8 cellular contexts compared by ENCODE assay signal in the genomic region with DNA sequence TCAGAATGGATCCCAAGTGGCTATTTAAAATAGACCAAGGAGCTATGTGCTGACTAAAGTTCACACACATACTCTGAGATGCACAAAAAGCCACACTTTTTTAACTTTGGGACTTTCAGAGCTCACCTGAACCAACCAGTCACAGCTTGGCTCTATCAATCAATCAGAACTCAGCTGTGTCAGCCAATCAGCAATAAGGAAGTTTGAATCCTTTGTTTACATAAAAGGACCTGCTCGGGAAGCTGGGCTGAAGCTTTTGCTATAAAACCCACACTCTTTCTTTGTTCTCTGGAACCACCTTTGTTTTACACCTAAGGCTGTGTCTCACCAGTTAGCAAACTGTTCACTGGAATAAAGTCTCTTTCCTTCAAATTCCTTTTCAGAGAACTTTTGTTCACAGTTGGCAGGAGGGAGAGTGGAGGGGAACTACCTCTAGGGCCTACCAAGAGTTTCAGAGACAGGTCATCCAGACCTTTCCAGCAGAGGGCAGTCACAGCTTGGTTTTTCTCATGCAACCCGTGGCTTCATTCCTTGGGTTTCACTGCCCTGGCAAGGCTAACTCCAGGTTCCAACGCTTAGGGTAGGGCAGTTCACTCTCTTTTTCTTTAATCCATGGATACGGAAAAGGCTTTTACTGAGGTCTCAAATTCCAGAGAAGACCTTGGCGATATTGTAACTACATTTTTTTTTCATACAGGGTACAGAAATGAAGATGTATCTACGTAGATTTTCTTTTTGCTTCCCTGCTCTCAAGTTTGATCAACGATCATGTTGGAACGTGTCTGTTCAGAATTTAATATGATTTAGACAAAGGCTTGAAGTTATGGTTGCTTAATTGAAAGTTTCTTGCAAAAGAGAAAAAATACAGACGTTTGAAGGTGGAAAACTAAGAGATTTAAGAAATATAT.
DNase-seq lines count a peak whose midpoint lies in the region; ATAC-seq and TF ChIP-seq lines count a peak whose summit lies in the region.

No MANE protein-coding gene starts in this region.

- peak; percentile 86 for DNase-seq in ELF-1 (ENCODE audit: low read depth, low spot score)
- DNase-seq in H4 (ENCODE audit: low spot score) = peak; percentile 78
- peak; percentile 35 for DNase-seq in MG63
- DNase-seq in SJSA1 (ENCODE audit: low read depth in 1 of 2, low spot score in 2 of 2) = peak; percentile 45 to 52
- DNase-seq in activated naive CD4-positive, alpha-beta T cell treated with anti-CD3 and anti-CD28 coated beads for 36 hours = peak; percentile 90
- no peak for DNase-seq in osteocyte (ENCODE audit: extremely low spot score, unreplicated experiment)
- DNase-seq in tibial artery = peak; percentile 63 to 76

- H3K27ac ChIP-seq in SJSA1 (no peak overlapping the region), gastroesophageal sphincter (no peak overlapping the region), tibial artery (no peak overlapping the region)

- H3K4me1 Mint-ChIP-seq in activated naive CD4-positive, alpha-beta T cell treated with anti-CD3 and anti-CD28 coated beads for 36 hours (ENCODE audit: low read depth) = peaks cover 11% of the 10 kb centered on the region
- no peaks in the 10 kb centered on the region for H3K4me1 Mint-ChIP-seq in osteocyte (ENCODE audit: unreplicated experiment)

- H3K9me3 Mint-ChIP-seq in activated naive CD4-positive, alpha-beta T cell treated with anti-CD3 and anti-CD28 coated beads for 36 hours = no peaks in the 10 kb centered on the region
- no peaks in the 10 kb centered on the region for H3K9me3 Mint-ChIP-seq in osteocyte (ENCODE audit: unreplicated experiment)

- 31% methylated on average over 8 to 9 of the region's 9 CpGs for WGBS in gastroesophageal sphincter (ENCODE audit: low coverage in 1 of 2), 2 donors

- TF ChIP-seq POLR2A in gastroesophageal sphincter (IDR thresholded peaks at IDR 0.05) = no peak

- no peaks in the 10 kb centered on the region for H3K27me3 ChIP-seq in MG63
- H3K27me3 ChIP-seq in SJSA1 (replicated peaks) = no peaks in the 10 kb centered on the region
- no peaks in the 10 kb centered on the region for H3K27me3 ChIP-seq in gastroesophageal sphincter
- no peaks in the 10 kb centered on the region for H3K27me3 ChIP-seq in tibial artery

- H3K9me3 ChIP-seq in MG63 (no peaks in the 10 kb centered on the region), SJSA1 (replicated peaks) (no peaks in the 10 kb centered on the region), gastroesophageal sphincter (no peaks in the 10 kb centered on the region), tibial artery (no peaks in the 10 kb centered on the region)

- H3K4me3 Mint-ChIP-seq in activated naive CD4-positive, alpha-beta T cell treated with anti-CD3 and anti-CD28 coated beads for 36 hours = peak overlapping the region; percentile 58
- H3K4me3 Mint-ChIP-seq in osteocyte (ENCODE audit: unreplicated experiment) = no peak overlapping the region

- H3K4me1 ChIP-seq in SJSA1 (replicated peaks) (no peaks in the 10 kb centered on the region), gastroesophageal sphincter (peaks cover 0 to 7% (median 0%) of the 10 kb centered on the region in 3 donors), tibial artery (no peaks in the 10 kb centered on the region)

- peak; percentile 78 for ATAC-seq in gastroesophageal sphincter

- no peaks in the 10 kb centered on the region for H3K27me3 Mint-ChIP-seq in activated naive CD4-positive, alpha-beta T cell treated with anti-CD3 and anti-CD28 coated beads for 36 hours (ENCODE audit: low read depth)
- peaks cover 9% of the 10 kb centered on the region for H3K27me3 Mint-ChIP-seq in osteocyte (ENCODE audit: unreplicated experiment)

- CTCF ChIA-PET in activated naive CD4-positive, alpha-beta T cell treated with anti-CD3 and anti-CD28 coated beads for 36 hours (lab: Charles Lee) = interaction anchor here (0.6 to 3.9 kb wide), 35 partner anchors 10 to 674 kb away, joined by 3 to 46 read pairs (median 4); no protein-coding TSS in a partner anchor

- H3K36me3 Mint-ChIP-seq in activated naive CD4-positive, alpha-beta T cell treated with anti-CD3 and anti-CD28 coated beads for 36 hours (ENCODE audit: low read depth) = no peaks in the 10 kb centered on the region
- H3K36me3 Mint-ChIP-seq in osteocyte (ENCODE audit: unreplicated experiment) = no peaks in the 10 kb centered on the region

- H3K27ac Mint-ChIP-seq in activated naive CD4-positive, alpha-beta T cell treated with anti-CD3 and anti-CD28 coated beads for 36 hours = no peak overlapping the region
- no peak overlapping the region for H3K27ac Mint-ChIP-seq in osteocyte (ENCODE audit: unreplicated experiment)

- H3K4me3 ChIP-seq in MG63 (no peak overlapping the region), SJSA1 (no peak overlapping the region), gastroesophageal sphincter (no peak overlapping the region), tibial artery (no peak overlapping the region)

- no peak for TF ChIP-seq EP300 in gastroesophageal sphincter (IDR thresholded peaks at IDR 0.05)

- H3K36me3 ChIP-seq in MG63 = no peaks in the 10 kb centered on the region
- no peaks in the 10 kb centered on the region for H3K36me3 ChIP-seq in SJSA1
- H3K36me3 ChIP-seq in gastroesophageal sphincter = no peaks in the 10 kb centered on the region
- no peaks in the 10 kb centered on the region for H3K36me3 ChIP-seq in tibial artery

- TF ChIP-seq CTCF in gastroesophageal sphincter (IDR thresholded peaks at IDR 0.05) (peak; percentile 47 to 81 (median 74)), osteocyte (IDR thresholded peaks at IDR 0.05) (peak; percentile 80), tibial artery (IDR thresholded peaks at IDR 0.05) (peak; percentile 50 to 59)

- intact Hi-C loops in activated naive CD4-positive, alpha-beta T cell treated with anti-CD3 and anti-CD28 coated beads for 36 hours (cut with micrococcal nuclease) = loop anchor here (1.0 to 2.0 kb wide), 8 partner anchors 68 to 676 kb away; no protein-coding TSS in a partner anchor
- intact Hi-C loops in tibial artery (cut with DNase I; ENCODE audit: low total_unique reads) = loop anchor here (10.0 kb wide), 1 partner anchor 208 kb away; no protein-coding TSS in a partner anchor
